In the genomic region with DNA sequence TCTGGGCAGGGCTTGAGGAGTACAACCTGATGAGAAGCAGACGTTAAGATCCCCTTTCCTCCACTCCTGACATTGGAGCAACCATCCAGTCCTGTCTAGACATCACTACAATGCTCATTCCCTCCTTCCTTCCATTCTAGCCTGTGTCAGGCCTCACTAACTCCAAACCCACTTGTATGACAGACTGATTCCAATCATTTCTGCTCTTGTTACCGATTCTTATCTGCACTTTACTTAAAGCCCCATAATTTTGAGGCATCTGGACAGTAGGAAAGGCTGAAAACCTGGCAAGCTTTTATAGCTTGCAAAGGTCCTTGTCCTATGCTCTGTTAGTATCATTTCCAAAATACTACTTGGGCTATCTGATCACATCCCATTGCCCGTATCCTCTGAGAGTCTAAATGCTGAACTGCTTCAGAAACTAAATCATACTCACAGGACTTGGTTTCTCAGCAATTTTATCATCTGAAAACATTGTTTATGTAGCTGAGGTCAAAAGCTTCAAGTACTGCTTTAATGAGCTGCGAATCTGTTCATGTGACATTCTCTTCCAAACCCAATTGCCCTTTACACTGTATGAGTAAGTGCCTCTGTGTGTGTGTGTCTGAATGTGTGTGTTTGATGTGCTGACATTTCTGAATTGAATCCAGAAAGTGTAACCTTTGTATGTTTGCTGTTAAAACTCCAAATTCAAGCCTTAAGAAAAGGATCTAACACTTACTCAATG, we compare ENCODE assay signal across 1 cellular context.
TF ChIP-seq lines count a peak whose summit lies in the region.

No MANE protein-coding gene starts in this region.

TF ChIP-seq in HEK293, 187 proteins besides CTCF, POLR2A, EP300 and RAD21 (continued from another document):
- TF ChIP-seq, protein P1, sequence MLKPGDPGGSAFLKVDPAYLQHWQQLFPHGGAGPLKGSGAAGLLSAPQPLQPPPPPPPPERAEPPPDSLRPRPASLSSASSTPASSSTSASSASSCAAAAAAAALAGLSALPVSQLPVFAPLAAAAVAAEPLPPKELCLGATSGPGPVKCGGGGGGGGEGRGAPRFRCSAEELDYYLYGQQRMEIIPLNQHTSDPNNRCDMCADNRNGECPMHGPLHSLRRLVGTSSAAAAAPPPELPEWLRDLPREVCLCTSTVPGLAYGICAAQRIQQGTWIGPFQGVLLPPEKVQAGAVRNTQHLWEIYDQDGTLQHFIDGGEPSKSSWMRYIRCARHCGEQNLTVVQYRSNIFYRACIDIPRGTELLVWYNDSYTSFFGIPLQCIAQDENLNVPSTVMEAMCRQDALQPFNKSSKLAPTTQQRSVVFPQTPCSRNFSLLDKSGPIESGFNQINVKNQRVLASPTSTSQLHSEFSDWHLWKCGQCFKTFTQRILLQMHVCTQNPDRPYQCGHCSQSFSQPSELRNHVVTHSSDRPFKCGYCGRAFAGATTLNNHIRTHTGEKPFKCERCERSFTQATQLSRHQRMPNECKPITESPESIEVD (tag by site-specific recombination; IDR thresholded peaks at IDR 0.05), result peak; percentile 59
- peak; percentile 45; the same call in 1 of the 2 replicates for TF ChIP-seq ZNF266 (tag by site-specific recombination; IDR thresholded peaks at IDR 0.05; ENCODE audit: low read depth)
TF ChIP-seq in HEK293: peak in this region for 4.
